ENCODE assay signal across 16 cellular contexts in the genomic region with DNA sequence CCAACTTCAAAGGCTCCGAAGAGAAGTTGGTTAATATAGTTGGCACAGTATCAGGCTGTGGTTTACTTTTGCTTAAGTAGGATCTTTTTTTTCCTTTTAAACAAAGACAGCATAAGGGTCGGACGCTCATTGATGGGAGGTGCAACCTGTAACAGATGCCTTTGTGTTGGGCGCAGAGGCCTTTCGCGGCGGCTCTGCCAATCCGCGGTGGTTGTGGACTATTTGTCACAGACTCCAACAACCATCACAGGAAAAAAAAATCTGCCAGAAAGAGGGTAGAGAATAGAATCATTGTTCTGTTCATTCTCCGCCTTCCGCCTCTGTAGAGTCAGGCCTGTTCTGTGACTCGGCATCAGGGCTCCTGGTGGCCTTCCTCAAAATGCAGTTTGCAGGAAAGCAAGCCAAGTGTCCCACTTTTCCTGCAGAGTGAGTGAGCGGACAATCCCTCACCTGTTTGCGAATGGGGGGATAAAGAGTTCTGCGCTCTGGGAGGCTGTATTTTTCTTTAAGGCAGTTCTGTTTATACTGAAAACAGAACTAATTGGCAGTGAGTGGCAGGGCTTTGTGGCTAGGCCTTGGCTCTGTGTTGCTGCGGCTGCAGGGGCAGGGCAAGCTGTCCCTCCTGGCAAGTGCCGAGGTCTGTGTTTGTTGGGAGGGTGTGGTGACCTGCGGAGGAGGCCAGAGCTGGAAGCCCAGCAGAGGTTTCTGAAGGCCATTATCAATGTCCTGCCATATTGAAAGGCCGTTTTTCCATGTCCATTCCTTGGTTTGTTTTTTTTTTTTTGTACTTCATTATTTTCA.
A peak's percentile ranks its signal among the peaks of the same experiment; 100 is the strongest.
DNase-seq lines count a peak whose midpoint lies in the region; ATAC-seq lines count a peak whose summit lies in the region.
"Had no signal": no experiment of that assay in that cellular context is flagged by ENCODE, and none has a peak within 500 bp of the region (broad histone marks: within the 10 kb centered on the region; RNA-seq: fewer than 3 reads in every experiment).

No MANE protein-coding gene starts in this region.

- intact Hi-C loops in sciatic nerve (cut with DNase I): no loop called here

- peak; percentile 47 for DNase-seq in LoVo (ENCODE audit: low spot score)
- DNase-seq in amygdala (lab: John Stamatoyannopoulos, UW): peak in 45 of 56 donors; percentile 2 to 68 (median 39)
- peak; percentile 76 for DNase-seq in inferior parietal cortex (ENCODE audit: extremely low spot score)
- no peak for DNase-seq in sciatic nerve (ENCODE audit: low spot score)
- DNase-seq in NK-92 (lab: John Stamatoyannopoulos, UW; ENCODE audit: unreplicated experiment): no peak
- DNase-seq in stimulated activated naive CD4-positive, alpha-beta T cell treated with Interleukin-2 at 50 U/mL for 16 hours (lab: John Stamatoyannopoulos, UW): no peak
- DNase-seq: activated CD4-positive, CD25-positive, alpha-beta regulatory T cell; activated effector memory CD4-positive, alpha-beta T cell treated with anti-CD3 and anti-CD28 coated beads, Interleukin-2, amount 50 U/mL, for 16 hours; EL; natural killer cell; NCI-H187 treated with DMSO at 0.1 percent for 48 hours; NK-92 treated with Interleukin-12 subunit alpha and Interleukin-12 subunit beta, amount 100 ng/mL, for 24 hours; stimulated activated CD4-positive, alpha-beta T cell treated with anti-CD3 and anti-CD28 coated beads, Interleukin-4, amount 100 ng/mL, for 1 hour; T-helper 17 cell had no signal

- peak; percentile 38 for ATAC-seq in sciatic nerve
- no peak for ATAC-seq in GM21423 (IDR thresholded peaks at IDR 0.05; ENCODE audit: unreplicated experiment)
- ATAC-seq in GM19467 (IDR thresholded peaks at IDR 0.05; ENCODE audit: unreplicated experiment): no peak
- ATAC-seq: natural killer cell, T-helper 17 cell had no signal

Comparison
In these comparisons a context has a peak if more than half of its experiments do, and no peak if none do; other contexts are left out.
1. DNase-seq: peak in LoVo (single experiment), amygdala (45 of 56) and inferior parietal cortex (single experiment); none in sciatic nerve (single experiment), NK-92 (single experiment) and stimulated activated naive CD4-positive, alpha-beta T cell treated with Interleukin-2 at 50 U/mL for 16 hours (single experiment).